8 cellular contexts compared by ENCODE assay signal in genomic region chr7:35037526-35038339, GRCh38. TPM values are rescaled to one million over a fixed set of nuclear protein-coding genes. Genes with fewer than 3 reads are reported as not detected.
A peak's percentile ranks its signal among the peaks of the same experiment; 100 is the strongest.
DNase-seq lines count a peak whose midpoint lies in the region; ATAC-seq lines count a peak whose summit lies in the region.

No MANE protein-coding gene starts in this region.

- H3K4me1 Mint-ChIP-seq in IgD-negative memory B cell: peaks cover 13 to 22% (median 20%) of the 10 kb centered on the region in 3 donors
- peaks cover 31% of the 10 kb centered on the region for H3K4me1 Mint-ChIP-seq in activated T-cell treated with anti-CD3 and anti-CD28 coated beads, Interleukin-2, amount 50 U/mL, for 24 hours (ENCODE audit: low read depth)

- H3K27ac Mint-ChIP-seq in IgD-negative memory B cell: peak overlapping the region; percentile 7 to 89 (median 41)
- H3K27ac Mint-ChIP-seq in activated T-cell treated with anti-CD3 and anti-CD28 coated beads, Interleukin-2, amount 50 U/mL, for 24 hours: peak overlapping the region; percentile 89

- H3K27me3 Mint-ChIP-seq in IgD-negative memory B cell: no peaks in the 10 kb centered on the region
- no peaks in the 10 kb centered on the region for H3K27me3 Mint-ChIP-seq in activated T-cell treated with anti-CD3 and anti-CD28 coated beads, Interleukin-2, amount 50 U/mL, for 24 hours

- ATAC-seq in GM21576 (IDR thresholded peaks at IDR 0.05; ENCODE audit: unreplicated experiment) (peak; percentile 83), esophagus mucosa (peak; percentile 94)

- no peaks in the 10 kb centered on the region for H3K36me3 Mint-ChIP-seq in IgD-negative memory B cell
- peaks cover 6% of the 10 kb centered on the region for H3K36me3 Mint-ChIP-seq in activated T-cell treated with anti-CD3 and anti-CD28 coated beads, Interleukin-2, amount 50 U/mL, for 24 hours (ENCODE audit: low read depth)

- H3K9me3 Mint-ChIP-seq in IgD-negative memory B cell: no peaks in the 10 kb centered on the region
- H3K9me3 Mint-ChIP-seq in activated T-cell treated with anti-CD3 and anti-CD28 coated beads, Interleukin-2, amount 50 U/mL, for 24 hours: no peaks in the 10 kb centered on the region

- DNase-seq in DMS53 (lab: John Stamatoyannopoulos, UW) (peak; percentile 99), OCI-M1 (lab: John Stamatoyannopoulos, UW) (peak; percentile 88), myocyte (ENCODE audit: low read depth) (peak; percentile 97)
- peak; percentile 94 for DNase-seq in activated T-cell treated with anti-CD3 and anti-CD28 coated beads, Interleukin-2, amount 50 U/mL, for 24 hours
- DNase-seq in stimulated activated CD8-positive, alpha-beta memory T cell treated with anti-CD3 and anti-CD28 coated beads, Interleukin-7, amount 100 ng/mL, for 4 hours (ENCODE audit: low read depth in 2 of 2): peak; percentile 63 to 93

- H3K4me3 Mint-ChIP-seq in IgD-negative memory B cell: peak overlapping the region; percentile 62 to 96 (median 90)
- peak overlapping the region; percentile 83 for H3K4me3 Mint-ChIP-seq in activated T-cell treated with anti-CD3 and anti-CD28 coated beads, Interleukin-2, amount 50 U/mL, for 24 hours

RNA-seq across cellular contexts. Expression of gene DPY19L1, which starts 0.4 kb away (rescaled TPM):
- polyA plus RNA-seq in IgD-negative memory B cell: 1.1 TPM
- total RNA-seq in esophagus mucosa (10.4 TPM), myocyte (35.7 and 47.7 TPM in 2 replicates)
- 15.3 TPM for polyA plus RNA-seq in myocyte (2012)

Comparison
In these comparisons a context has a peak if more than half of its experiments do, and no peak if none do; other contexts are left out.
1. Peak in every context shown above with its lines: DNase-seq and ATAC-seq.